Comparison of ENCODE assay signal across 16 cellular contexts in the genomic region with DNA sequence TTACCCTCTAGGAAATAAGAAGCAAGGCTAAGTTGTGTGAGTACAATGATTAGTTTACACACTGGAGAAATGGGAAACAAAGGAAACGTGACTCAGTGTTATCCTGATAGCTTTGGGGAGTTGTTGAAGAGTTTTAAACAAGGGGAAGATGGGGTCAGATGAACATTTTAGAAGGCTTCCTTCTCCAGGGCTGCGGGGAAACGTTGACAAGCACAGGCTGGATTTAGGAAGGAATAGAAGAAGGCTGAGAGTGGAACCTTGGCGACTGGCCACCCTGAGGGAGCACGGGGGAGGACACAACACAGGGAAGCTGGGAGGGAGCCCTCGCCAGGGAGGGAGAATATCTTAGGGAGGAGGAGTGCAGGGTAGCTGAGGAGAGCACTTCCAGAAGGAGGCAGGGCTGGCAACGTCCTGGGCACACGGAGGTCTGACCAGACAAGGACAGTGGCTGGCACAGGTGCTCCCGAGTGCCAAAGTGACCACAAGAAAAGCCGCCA.
DNase-seq lines count a peak whose midpoint lies in the region; ATAC-seq, FAIRE-seq and TF ChIP-seq lines count a peak whose summit lies in the region.
"Had no signal": no experiment of that assay in that cellular context is flagged by ENCODE, and none has a peak within 500 bp of the region (broad histone marks: within the 10 kb centered on the region; RNA-seq: fewer than 3 reads in every experiment).

No MANE protein-coding gene starts in this region.

- H3K4me1 ChIP-seq in endothelial cell of umbilical vein (ENCODE audit: control insufficient read depth, extremely low read depth, insufficient read depth, low read length) (peaks cover 23% of the 10 kb centered on the region), left ventricle myocardium inferior (peaks cover 24% of the 10 kb centered on the region), neural progenitor cell (no peaks in the 10 kb centered on the region), Peyer's patch (no peaks in the 10 kb centered on the region)

- H3K27ac ChIP-seq in endothelial cell of umbilical vein (ENCODE audit: insufficient read depth, low read depth, low read length) (peak overlapping the region; percentile 36), left ventricle myocardium inferior (replicated peaks) (peak overlapping the region; percentile 43), neural progenitor cell (no peak overlapping the region), Peyer's patch (no peak overlapping the region)
- H3K27ac ChIP-seq: BLaER1 treated with 17β-estradiol and CSF1 and Interleukin-3, amounts not matched to agents 10 nM and 100 nM had no signal

- POLR2A ChIA-PET in endothelial cell of umbilical vein (lab: Charles Lee) = no interaction called here

- H3K27ac Mint-ChIP-seq in neural progenitor cell = peak overlapping the region; percentile 67
- peak overlapping the region; percentile 9 for H3K27ac Mint-ChIP-seq in type B pancreatic cell

- H3K9me1 ChIP-seq in endothelial cell of umbilical vein (replicated peaks; ENCODE audit: control insufficient read depth, extremely low read depth, insufficient read depth, low read length) = no peaks in the 10 kb centered on the region

- H3K4me3 ChIP-seq in endothelial cell of umbilical vein (replicated peaks in 1 of 3; ENCODE audit: insufficient read depth in 1 of 3, low read depth in 1 of 3, low read length in 3 of 3) (no peak overlapping the region), left ventricle myocardium inferior (no peak overlapping the region), neural progenitor cell (no peak overlapping the region), Peyer's patch (no peak overlapping the region)
- H3K4me3 ChIP-seq: BLaER1 treated with 17β-estradiol and CSF1 and Interleukin-3, amounts not matched to agents 10 nM and 100 nM; MG63 had no signal

- H3K36me3 ChIP-seq in endothelial cell of umbilical vein (ENCODE audit: control insufficient read depth in 2 of 2, extremely low read depth in 1 of 2, insufficient read depth in 2 of 2, low read length in 2 of 2) (no peaks in the 10 kb centered on the region), left ventricle myocardium inferior (no peaks in the 10 kb centered on the region), neural progenitor cell (no peaks in the 10 kb centered on the region), Peyer's patch (no peaks in the 10 kb centered on the region)
- H3K36me3 ChIP-seq: BLaER1 treated with 17β-estradiol and CSF1 and Interleukin-3, amounts not matched to agents 10 nM and 100 nM; MG63 had no signal

- H3K9me3 ChIP-seq in endothelial cell of umbilical vein (replicated peaks; ENCODE audit: control insufficient read depth, insufficient read depth, low read length) (no peaks in the 10 kb centered on the region), left ventricle myocardium inferior (replicated peaks) (no peaks in the 10 kb centered on the region), neural progenitor cell (ENCODE audit: low read depth) (no peaks in the 10 kb centered on the region), Peyer's patch (no peaks in the 10 kb centered on the region)
- H3K9me3 ChIP-seq: BLaER1 treated with 17β-estradiol and CSF1 and Interleukin-3, amounts not matched to agents 10 nM and 100 nM; MG63 had no signal

- CTCF ChIA-PET in endothelial cell of umbilical vein (lab: Charles Lee) = interaction anchor here (0.9 to 1.9 kb wide), 2 partner anchors 11 to 12 kb away, joined by 3 to 4 read pairs; no protein-coding TSS in a partner anchor

- H4K20me1 ChIP-seq in endothelial cell of umbilical vein (replicated peaks; ENCODE audit: control insufficient read depth, extremely low read depth, insufficient read depth, low read length) (no peaks in the 10 kb centered on the region), neural progenitor cell (ENCODE audit: low read depth) (no peaks in the 10 kb centered on the region)
- H4K20me1 ChIP-seq: BLaER1 treated with 17β-estradiol and CSF1 and Interleukin-3, amounts not matched to agents 10 nM and 100 nM had no signal

- H3K4me3 Mint-ChIP-seq in neural progenitor cell (no peak overlapping the region), type B pancreatic cell (no peak overlapping the region)

- H3K9me3 Mint-ChIP-seq in neural progenitor cell = no peaks in the 10 kb centered on the region
- no peaks in the 10 kb centered on the region for H3K9me3 Mint-ChIP-seq in type B pancreatic cell

- H3K27me3 Mint-ChIP-seq in neural progenitor cell (ENCODE audit: insufficient read depth, low read depth) = no peaks in the 10 kb centered on the region
- no peaks in the 10 kb centered on the region for H3K27me3 Mint-ChIP-seq in type B pancreatic cell

- dilution Hi-C loops in endothelial cell of umbilical vein (cut with MboI; ENCODE audit: extremely low pct_ligation_motif_present, low sequenced_read_pairs) = no loop called here

- ATAC-seq in GM18873 (IDR thresholded peaks at IDR 0.05; ENCODE audit: low FRiP score, unreplicated experiment) = no peak

- H3F3A ChIP-seq in neural progenitor cell (ENCODE audit: low read depth) = no peaks in the 10 kb centered on the region

- H3K27me3 ChIP-seq in endothelial cell of umbilical vein (ENCODE audit: control insufficient read depth in 2 of 2, insufficient read depth in 2 of 2, low read length in 2 of 2) = no peaks in the 10 kb centered on the region
- H3K27me3 ChIP-seq in left ventricle myocardium inferior (ENCODE audit: low read depth) = no peaks in the 10 kb centered on the region
- H3K27me3 ChIP-seq in neural progenitor cell = no peaks in the 10 kb centered on the region
- no peaks in the 10 kb centered on the region for H3K27me3 ChIP-seq in Peyer's patch
- H3K27me3 ChIP-seq: BLaER1 treated with 17β-estradiol and CSF1 and Interleukin-3, amounts not matched to agents 10 nM and 100 nM; MG63 had no signal

- FAIRE-seq in endothelial cell of umbilical vein (lab: Jason Lieb, UNC) = peak; percentile 85
- FAIRE-seq: RCC 7860 had no signal

- intact Hi-C loops in endothelial cell of umbilical vein (cut with micrococcal nuclease) = loop anchor here (2.0 kb wide), 1 partner anchor 135 kb away; a partner anchor contains a TSS
- intact Hi-C loops in left ventricle myocardium inferior (cut with micrococcal nuclease) = no loop called here

- TF ChIP-seq CTCF in endothelial cell of umbilical vein (IDR thresholded peaks at IDR 0.05; ENCODE audit: extremely low read depth in 1 of 2, insufficient read depth in 1 of 2, low read depth in 1 of 2, low read length in 2 of 2) = no peak
- TF ChIP-seq CTCF in left ventricle myocardium inferior (IDR thresholded peaks at IDR 0.05; ENCODE audit: borderline replicate concordance) = no peak
- TF ChIP-seq CTCF in neural progenitor cell (IDR thresholded peaks at IDR 0.05) = no peak
- no peak for TF ChIP-seq CTCF in type B pancreatic cell (conservative IDR thresholded peaks at IDR 0.05)
- TF ChIP-seq CTCF in Peyer's patch (IDR thresholded peaks at IDR 0.05) = no peak

- peaks cover 12% of the 10 kb centered on the region for H3K4me1 Mint-ChIP-seq in neural progenitor cell
- H3K4me1 Mint-ChIP-seq in type B pancreatic cell (ENCODE audit: unreplicated experiment) = peaks cover 17% of the 10 kb centered on the region

- DNase-seq in endothelial cell of umbilical vein (ENCODE audit: low read depth, low spot score) (peak; percentile 93), left ventricle myocardium inferior (peak; percentile 21), neural progenitor cell (ENCODE audit: low spot score) (no peak), type B pancreatic cell (ENCODE audit: extremely low spot score, unreplicated experiment) (no peak), amygdala (lab: John Stamatoyannopoulos, UW) (no peak), Peyer's patch (no peak)
- DNase-seq: DMS 273 treated with DMSO at 0.1 percent for 48 hours, EL, H7, MG63, NCI-H1417, NCI-H2029, NCI-H510A had no signal

- H3K36me3 Mint-ChIP-seq in neural progenitor cell (no peaks in the 10 kb centered on the region), type B pancreatic cell (peaks cover 7% of the 10 kb centered on the region)

- H3K9ac ChIP-seq in endothelial cell of umbilical vein (replicated peaks; ENCODE audit: extremely low read depth, insufficient read depth, low read length) = no peak overlapping the region
- H3K9ac ChIP-seq in neural progenitor cell = no peak overlapping the region
- H3K9ac ChIP-seq: BLaER1 treated with 17β-estradiol and CSF1 and Interleukin-3, amounts not matched to agents 10 nM and 100 nM had no signal

- no peaks in the 10 kb centered on the region for H3K79me2 ChIP-seq in endothelial cell of umbilical vein (ENCODE audit: control insufficient read depth, insufficient read depth, low read length)
- no peaks in the 10 kb centered on the region for H3K79me2 ChIP-seq in neural progenitor cell (ENCODE audit: low read depth)

- H3K4me2 ChIP-seq in endothelial cell of umbilical vein (ENCODE audit: insufficient read depth, low read length) (peak overlapping the region; percentile 18), neural progenitor cell (no peak overlapping the region)
- H3K4me2 ChIP-seq: BLaER1 treated with 17β-estradiol and CSF1 and Interleukin-3, amounts not matched to agents 10 nM and 100 nM had no signal

- H2AFZ ChIP-seq in endothelial cell of umbilical vein (ENCODE audit: low read depth, low read length) (peak overlapping the region; percentile 78), neural progenitor cell (replicated peaks) (no peak overlapping the region)

- no peak for TF ChIP-seq POLR2A in endothelial cell of umbilical vein (IDR thresholded peaks at IDR 0.05; ENCODE audit: low read depth, low read length)
- TF ChIP-seq POLR2A in Peyer's patch (IDR thresholded peaks at IDR 0.05) = no peak

- BruUV-seq in endothelial cell of umbilical vein (replicated peaks; lab: Mats Ljungman, UMichigan) = no TSS peak

TF ChIP-seq in endothelial cell of umbilical vein, 7 proteins besides CTCF, POLR2A, EP300 and RAD21:
- TF ChIP-seq GATA2 (IDR thresholded peaks at IDR 0.05; ENCODE audit: insufficient read depth, insufficient read length, low read depth, low read length) (peak; percentile 50), JUN (IDR thresholded peaks at IDR 0.05; ENCODE audit: borderline replicate concordance, insufficient read depth, insufficient read length, low read depth) (peak; percentile 46), POLR2AphosphoS5 (IDR thresholded peaks at IDR 0.05; ENCODE audit: insufficient read depth, low read depth, low read length) (no peak), MYC (IDR thresholded peaks at IDR 0.05; ENCODE audit: low read depth, low read length) (no peak), FOS (IDR thresholded peaks at IDR 0.05; ENCODE audit: borderline replicate concordance, insufficient read depth, low read length) (peak; percentile 72), EZH2 (IDR thresholded peaks at IDR 0.05; ENCODE audit: borderline replicate concordance, low read depth, low read length, severe bottlenecking) (no peak)
- TF ChIP-seq, protein P1, sequence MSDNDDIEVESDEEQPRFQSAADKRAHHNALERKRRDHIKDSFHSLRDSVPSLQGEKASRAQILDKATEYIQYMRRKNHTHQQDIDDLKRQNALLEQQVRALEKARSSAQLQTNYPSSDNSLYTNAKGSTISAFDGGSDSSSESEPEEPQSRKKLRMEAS (IDR thresholded peaks at IDR 0.05; ENCODE audit: insufficient read depth, insufficient read length) = no peak

Comparison
In these comparisons a context has a peak if more than half of its experiments do, and no peak if none do; other contexts are left out.
1. DNase-seq: peak in endothelial cell of umbilical vein (single experiment) and left ventricle myocardium inferior (single experiment); none in neural progenitor cell (single experiment), type B pancreatic cell (single experiment), amygdala (0 of 56) and Peyer's patch (0 of 3).
2. H3K27ac ChIP-seq: peak in endothelial cell of umbilical vein (single experiment) and left ventricle myocardium inferior (single experiment); none in neural progenitor cell (single experiment) and Peyer's patch (0 of 4).